ENCODE assay signal across 21 cellular contexts in the genomic region with DNA sequence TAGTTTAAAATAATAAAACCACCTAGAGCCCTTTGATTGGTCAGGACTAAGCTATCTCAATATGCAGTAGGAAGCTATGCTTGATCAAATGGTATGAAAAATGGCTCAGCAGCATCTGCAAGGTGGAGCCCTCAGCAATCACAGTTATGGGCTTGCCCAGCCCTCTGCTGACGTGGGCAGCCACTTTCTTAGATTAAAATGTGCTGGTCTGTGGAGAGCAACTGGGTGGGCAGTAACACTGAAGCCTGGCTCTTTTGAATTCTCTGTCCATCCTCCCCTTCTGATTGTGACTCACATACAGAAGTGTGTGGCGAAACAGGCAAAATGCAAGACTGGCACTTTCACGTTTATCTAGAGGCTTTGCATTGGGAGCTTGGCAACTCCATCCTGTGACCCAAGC.
A peak's percentile ranks its signal among the peaks of the same experiment; 100 is the strongest.
DNase-seq lines count a peak whose midpoint lies in the region; ATAC-seq, FAIRE-seq and TF ChIP-seq lines count a peak whose summit lies in the region.
"Had no signal": no experiment of that assay in that cellular context is flagged by ENCODE, and none has a peak within 500 bp of the region (broad histone marks: within the 10 kb centered on the region; RNA-seq: fewer than 3 reads in every experiment).

No MANE protein-coding gene starts in this region.

- POLR2A ChIA-PET in A549 (lab: Yijun Ruan, JAX), result no interaction called here

- FAIRE-seq in A549 (lab: Jason Lieb, UNC), result no peak
- FAIRE-seq: G401.6, GM12892, H54 had no signal

- TF ChIP-seq POLR2A in A549 (IDR thresholded peaks at IDR 0.05; ENCODE audit: low read length) (no peak), prostate gland (IDR thresholded peaks at IDR 0.05) (no peak)

- H3K9me3 ChIP-seq in A549 (0 out of 3 replicates have a peak, but pooled peaks cover 4% of the 10 kb centered on the region), RWPE2 (ENCODE audit: severe bottlenecking) (no peaks in the 10 kb centered on the region), prostate gland (no peaks in the 10 kb centered on the region), endodermal cell (ENCODE audit: control insufficient read depth, low read length) (no peaks in the 10 kb centered on the region)
- H3K9me3 ChIP-seq: BLaER1, Caco-2, HAP-1 had no signal

- H3K27ac Mint-ChIP-seq in endodermal cell, result no peak overlapping the region
- H3K27ac Mint-ChIP-seq: B cell; CD4-positive, CD25-positive, alpha-beta regulatory T cell; CD8-positive, alpha-beta T cell had no signal

- no peaks in the 10 kb centered on the region for H3K4me1 Mint-ChIP-seq in endodermal cell
- H3K4me1 Mint-ChIP-seq: B cell had no signal

- no peak overlapping the region for H3K4me2 ChIP-seq in A549
- H3K4me2 ChIP-seq: BLaER1 had no signal

- H3K9ac ChIP-seq in endodermal cell (ENCODE audit: extremely low read depth, low read length, poor library complexity, severe bottlenecking), result no peak overlapping the region
- H3K9ac ChIP-seq: BLaER1 had no signal

- H3K4me1 ChIP-seq in A549 (no peaks in the 10 kb centered on the region), RWPE2 (ENCODE audit: insufficient read depth, poor library complexity, severe bottlenecking) (no peaks in the 10 kb centered on the region), prostate gland (replicated peaks) (no peaks in the 10 kb centered on the region), endodermal cell (ENCODE audit: control insufficient read depth, insufficient read depth, low read length) (no peaks in the 10 kb centered on the region)
- H3K4me1 ChIP-seq: BLaER1, Caco-2, HAP-1 had no signal

- intact Hi-C loops in prostate gland (cut with DNase I), result no loop called here

- H3K36me3 ChIP-seq in RWPE2 (ENCODE audit: low read depth) (no peaks in the 10 kb centered on the region), prostate gland (no peaks in the 10 kb centered on the region), endodermal cell (ENCODE audit: control insufficient read depth, insufficient read depth, low read length) (no peaks in the 10 kb centered on the region)
- H3K36me3 ChIP-seq: BLaER1, HAP-1 had no signal

- no peak for TF ChIP-seq CTCF in A549 (IDR thresholded peaks at IDR 0.05)
- no peak for TF ChIP-seq CTCF in RWPE2 (IDR thresholded peaks at IDR 0.05; ENCODE audit: poor library complexity, severe bottlenecking)
- no peak for TF ChIP-seq CTCF in prostate gland (IDR thresholded peaks at IDR 0.05)
- no peak for TF ChIP-seq CTCF in endodermal cell (conservative IDR thresholded peaks at IDR 0.05)

- DNase-seq in A549 (ENCODE audit: low read depth in 1 of 2, low spot score in 1 of 2) (no peak), RWPE2 (ENCODE audit: low spot score) (no peak), occipital lobe (lab: John Stamatoyannopoulos, UW) (peak; percentile 47), RKO (ENCODE audit: low spot score) (no peak), prostate gland (ENCODE audit: low spot score) (no peak), endodermal cell (no peak)
- DNase-seq: 8988T; Caco-2; CD4-positive, CD25-positive, alpha-beta regulatory T cell; CD8-positive, alpha-beta T cell; DMS153; DND-41; GOT3 had no signal

- no peaks in the 10 kb centered on the region for H3K9me3 Mint-ChIP-seq in endodermal cell
- H3K9me3 Mint-ChIP-seq: CD4-positive, CD25-positive, alpha-beta regulatory T cell; CD8-positive, alpha-beta T cell had no signal

- no peak overlapping the region for H3K27ac ChIP-seq in A549
- no peak overlapping the region for H3K27ac ChIP-seq in RWPE2 (ENCODE audit: poor library complexity, severe bottlenecking)
- no peak overlapping the region for H3K27ac ChIP-seq in prostate gland
- H3K27ac ChIP-seq in endodermal cell (ENCODE audit: low read depth, low read length), result no peak overlapping the region
- H3K27ac ChIP-seq: BLaER1, C4-2B had no signal

- WGBS in A549 (ENCODE audit: missing lambda C conversion rate), result 5% methylated on average over 3 of the region's 3 CpGs
- 56% methylated on average over 3 of the region's 3 CpGs for WGBS in prostate gland
- 65 to 80% methylated on average over 3 of the region's 3 CpGs for WGBS in endodermal cell (ENCODE audit: insufficient coverage in 1 of 2, insufficient read length in 1 of 2), 2 experiments

- H3K4me3 ChIP-seq in A549, result no peak overlapping the region
- H3K4me3 ChIP-seq in RWPE2 (ENCODE audit: severe bottlenecking), result no peak overlapping the region
- no peak overlapping the region for H3K4me3 ChIP-seq in prostate gland
- H3K4me3 ChIP-seq in endodermal cell (ENCODE audit: low read length), result no peak overlapping the region
- H3K4me3 ChIP-seq: BLaER1, HAP-1 had no signal

- TF ChIP-seq RAD21 in A549 (conservative IDR thresholded peaks at IDR 0.05 in 1 of 2, IDR thresholded peaks at IDR 0.05 in 1 of 2), result no peak

- no peak overlapping the region for H3K4me3 Mint-ChIP-seq in endodermal cell
- H3K4me3 Mint-ChIP-seq: B cell; CD4-positive, CD25-positive, alpha-beta regulatory T cell; CD8-positive, alpha-beta T cell had no signal

- peaks cover 63% of the 10 kb centered on the region for H3K27me3 Mint-ChIP-seq in endodermal cell (ENCODE audit: insufficient read depth)

- peak in 1 of 2 experiments; percentile 19; a peak in 1 of 6 replicates for ATAC-seq in A549
- ATAC-seq in RWPE2 (ENCODE audit: low read depth), result peak; percentile 18; the same call in 2 of the 3 replicates
- ATAC-seq in HG02938 (IDR thresholded peaks at IDR 0.05; ENCODE audit: unreplicated experiment), result no peak
- ATAC-seq: CD8-positive, alpha-beta T cell had no signal

- H3K36me3 Mint-ChIP-seq in endodermal cell (ENCODE audit: low read depth), result no peaks in the 10 kb centered on the region
- H3K36me3 Mint-ChIP-seq: CD8-positive, alpha-beta T cell had no signal

- CTCF ChIA-PET in A549 (lab: Yijun Ruan, JAX), result no interaction called here

- H3K27me3 ChIP-seq in RWPE2 (ENCODE audit: insufficient read depth, poor library complexity, severe bottlenecking) (no peaks in the 10 kb centered on the region), prostate gland (replicated peaks; ENCODE audit: insufficient read depth) (no peaks in the 10 kb centered on the region), endodermal cell (ENCODE audit: control insufficient read depth, insufficient read depth, low read length, poor library complexity, severe bottlenecking) (peaks cover 54% of the 10 kb centered on the region)
- H3K27me3 ChIP-seq: BLaER1 had no signal

- no peak for TF ChIP-seq EP300 in A549 (IDR thresholded peaks at IDR 0.05)

TF ChIP-seq in A549, 52 proteins besides CTCF, POLR2A, EP300 and RAD21:
- TF ChIP-seq ZC3H11A (IDR thresholded peaks at IDR 0.05) (no peak), RNF2 (IDR thresholded peaks at IDR 0.05; ENCODE audit: borderline replicate concordance, low read depth) (no peak), ZNF302 (CRISPR knock-in tag; IDR thresholded peaks at IDR 0.05) (no peak), MAX (IDR thresholded peaks at IDR 0.05) (no peak), MYC (IDR thresholded peaks at IDR 0.05; ENCODE audit: borderline replicate concordance, low read length) (no peak), MAFK (IDR thresholded peaks at IDR 0.05; ENCODE audit: partially characterized antibody) (peak; percentile 4), BCL3 (IDR thresholded peaks at IDR 0.05) (no peak)
- TF ChIP-seq, protein P1, sequence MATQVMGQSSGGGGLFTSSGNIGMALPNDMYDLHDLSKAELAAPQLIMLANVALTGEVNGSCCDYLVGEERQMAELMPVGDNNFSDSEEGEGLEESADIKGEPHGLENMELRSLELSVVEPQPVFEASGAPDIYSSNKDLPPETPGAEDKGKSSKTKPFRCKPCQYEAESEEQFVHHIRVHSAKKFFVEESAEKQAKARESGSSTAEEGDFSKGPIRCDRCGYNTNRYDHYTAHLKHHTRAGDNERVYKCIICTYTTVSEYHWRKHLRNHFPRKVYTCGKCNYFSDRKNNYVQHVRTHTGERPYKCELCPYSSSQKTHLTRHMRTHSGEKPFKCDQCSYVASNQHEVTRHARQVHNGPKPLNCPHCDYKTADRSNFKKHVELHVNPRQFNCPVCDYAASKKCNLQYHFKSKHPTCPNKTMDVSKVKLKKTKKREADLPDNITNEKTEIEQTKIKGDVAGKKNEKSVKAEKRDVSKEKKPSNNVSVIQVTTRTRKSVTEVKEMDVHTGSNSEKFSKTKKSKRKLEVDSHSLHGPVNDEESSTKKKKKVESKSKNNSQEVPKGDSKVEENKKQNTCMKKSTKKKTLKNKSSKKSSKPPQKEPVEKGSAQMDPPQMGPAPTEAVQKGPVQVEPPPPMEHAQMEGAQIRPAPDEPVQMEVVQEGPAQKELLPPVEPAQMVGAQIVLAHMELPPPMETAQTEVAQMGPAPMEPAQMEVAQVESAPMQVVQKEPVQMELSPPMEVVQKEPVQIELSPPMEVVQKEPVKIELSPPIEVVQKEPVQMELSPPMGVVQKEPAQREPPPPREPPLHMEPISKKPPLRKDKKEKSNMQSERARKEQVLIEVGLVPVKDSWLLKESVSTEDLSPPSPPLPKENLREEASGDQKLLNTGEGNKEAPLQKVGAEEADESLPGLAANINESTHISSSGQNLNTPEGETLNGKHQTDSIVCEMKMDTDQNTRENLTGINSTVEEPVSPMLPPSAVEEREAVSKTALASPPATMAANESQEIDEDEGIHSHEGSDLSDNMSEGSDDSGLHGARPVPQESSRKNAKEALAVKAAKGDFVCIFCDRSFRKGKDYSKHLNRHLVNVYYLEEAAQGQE (IDR thresholded peaks at IDR 0.05), result no peak
TF ChIP-seq in A549: peak in this region for 1.
